18 cellular contexts compared by ENCODE assay signal in the genomic region with DNA sequence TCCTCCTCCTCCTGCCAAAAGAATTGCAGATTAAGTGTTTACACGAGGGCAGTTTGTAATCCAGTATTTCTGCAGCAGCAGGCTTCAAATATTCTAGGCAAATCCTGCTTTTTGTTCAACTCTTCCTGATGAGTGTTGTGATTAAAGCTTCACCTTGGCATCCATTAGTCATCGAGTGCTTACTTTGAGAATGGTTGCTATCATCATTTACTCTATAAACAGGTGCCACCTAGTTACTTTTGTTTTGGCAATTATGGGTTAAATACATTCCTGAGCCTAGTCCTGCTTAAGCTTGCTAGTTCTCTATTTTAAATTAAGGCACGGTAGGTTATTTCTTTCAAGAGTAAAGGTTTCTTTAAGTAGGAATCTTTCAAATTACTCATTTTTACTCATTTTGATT. TPM values are rescaled to one million over a fixed set of nuclear protein-coding genes. Genes with fewer than 3 reads are reported as not detected.
A peak's percentile ranks its signal among the peaks of the same experiment; 100 is the strongest.
DNase-seq lines count a peak whose midpoint lies in the region; ATAC-seq and TF ChIP-seq lines count a peak whose summit lies in the region.
"Had no signal": no experiment of that assay in that cellular context is flagged by ENCODE, and none has a peak within 500 bp of the region (broad histone marks: within the 10 kb centered on the region; RNA-seq: fewer than 3 reads in every experiment).

No MANE protein-coding gene starts in this region.

- intact Hi-C loops in ascending aorta (cut with DNase I): no loop called here

- H3K4me2 ChIP-seq in SK-N-SH: no peak overlapping the region

- H3K27ac ChIP-seq in SK-N-SH (ENCODE audit: low read depth in 2 of 2, low read length in 1 of 2) (no peak overlapping the region), ascending aorta (no peak overlapping the region)
- H3K27ac ChIP-seq: prostate gland, SJCRH30 had no signal

- H3K9ac ChIP-seq in SK-N-SH: no peak overlapping the region

- H3K9me3 ChIP-seq in SK-N-SH: no peaks in the 10 kb centered on the region
- no peaks in the 10 kb centered on the region for H3K9me3 ChIP-seq in ascending aorta
- H3K9me3 ChIP-seq: prostate gland, SJCRH30 had no signal

- DNase-seq in SK-N-SH: no peak
- peak; percentile 64 for DNase-seq in NCI-H69 (lab: John Stamatoyannopoulos, UW)
- peak; percentile 10 for DNase-seq in astrocyte of the spinal cord (ENCODE audit: low read depth, low spot score)
- peak; percentile 25 for DNase-seq in retinal pigment epithelial cell (ENCODE audit: low read depth)
- no peak for DNase-seq in GM10248 (ENCODE audit: extremely low spot score)
- no peak for DNase-seq in ascending aorta (ENCODE audit: low spot score in 2 of 2)
- DNase-seq in inferior parietal cortex (ENCODE audit: extremely low spot score): no peak
- DNase-seq: activated CD8-positive, alpha-beta T cell treated with anti-CD3 and anti-CD28 coated beads, Interleukin-2, amount 10 ng/mL, durations not matched to agents 7 days and 5 days; activated effector memory CD4-positive, alpha-beta T cell treated with anti-CD3 and anti-CD28 coated beads, Interleukin-2, amount 50 U/mL, for 16 hours; aorta; effector CD8-positive, alpha-beta T cell; NCI-H446; SJCRH30; stimulated activated CD4-positive, alpha-beta T cell treated with anti-CD3 and anti-CD28 coated beads, Interleukin-15, amount 100 ng/mL, for 24 hours had no signal

- no peak for TF ChIP-seq CTCF in SK-N-SH (IDR thresholded peaks at IDR 0.05)
- no peak for TF ChIP-seq CTCF in astrocyte of the spinal cord (IDR thresholded peaks at IDR 0.05; ENCODE audit: low read depth, low read length)
- no peak for TF ChIP-seq CTCF in retinal pigment epithelial cell (conservative IDR thresholded peaks at IDR 0.05; ENCODE audit: low read depth, low read length)
- no peak for TF ChIP-seq CTCF in GM10248 (IDR thresholded peaks at IDR 0.05; ENCODE audit: control extremely low read depth, extremely low read depth, low read depth, missing control alignments)
- no peak for TF ChIP-seq CTCF in ascending aorta (IDR thresholded peaks at IDR 0.05)

- no peaks in the 10 kb centered on the region for H3K9me2 ChIP-seq in SK-N-SH

- CTCF ChIA-PET in SK-N-SH (lab: Yijun Ruan, JAX) (interaction anchor here (0.8 kb wide), 1 partner anchor 13 kb away, joined by 3 read pairs; no protein-coding TSS in a partner anchor), GM10248 (lab: Yijun Ruan, JAX) (interaction anchor here (0.9 to 1.4 kb wide), 3 partner anchors 12 to 16 kb away, joined by 3 to 6 read pairs (median 4); no protein-coding TSS in a partner anchor)

- H3K36me3 ChIP-seq in SK-N-SH (replicated peaks in 1 of 2; ENCODE audit: control insufficient read depth in 1 of 2, insufficient read depth in 2 of 2, low read length in 1 of 2) (no peaks in the 10 kb centered on the region), ascending aorta (no peaks in the 10 kb centered on the region)
- H3K36me3 ChIP-seq: prostate gland, SJCRH30 had no signal

- POLR2A ChIA-PET in SK-N-SH (lab: Yijun Ruan, JAX): no interaction called here
- POLR2A ChIA-PET in GM10248 (lab: Yijun Ruan, JAX): no interaction called here

- no peaks in the 10 kb centered on the region; a peak in 2 of 4 replicates for H3K4me1 ChIP-seq in SK-N-SH (ENCODE audit: control insufficient read depth in 1 of 2, insufficient read depth in 2 of 2, low read depth in 1 of 2, low read length in 1 of 2)
- H3K4me1 ChIP-seq in ascending aorta: no peaks in the 10 kb centered on the region
- H3K4me1 ChIP-seq: prostate gland, SJCRH30 had no signal

- peak; percentile 42; the same call in 2 of the 3 replicates for ATAC-seq in SK-N-SH treated with all-trans-retinoic acid at 6 μM for 48 hours
- ATAC-seq: activated CD8-positive, alpha-beta T cell treated with anti-CD3 and anti-CD28 coated beads, Interleukin-2, amount 10 ng/mL, durations not matched to agents 7 days and 5 days had no signal

- no peaks in the 10 kb centered on the region for H4K20me1 ChIP-seq in SK-N-SH (ENCODE audit: insufficient read depth)

- H3K27me3 ChIP-seq in SK-N-SH (ENCODE audit: insufficient read depth) (no peaks in the 10 kb centered on the region), ascending aorta (no peaks in the 10 kb centered on the region)
- H3K27me3 ChIP-seq: SJCRH30 had no signal

- H2AFZ ChIP-seq in SK-N-SH (ENCODE audit: low read depth): no peak overlapping the region; the same call in 1 of the 2 replicates

- TF ChIP-seq EP300 in SK-N-SH (IDR thresholded peaks at IDR 0.05; ENCODE audit: borderline replicate concordance in 1 of 2, low read depth in 1 of 2, low read length in 1 of 2): no peak

- TF ChIP-seq RAD21 in SK-N-SH (IDR thresholded peaks at IDR 0.05; ENCODE audit: low read length): no peak

- peaks cover 34% of the 10 kb centered on the region for H3F3A ChIP-seq in SK-N-SH (replicated peaks; ENCODE audit: insufficient read depth)

- in situ Hi-C loops in astrocyte of the spinal cord (cut with HindIII; ENCODE audit: low sequenced_read_pairs): no loop called here

- 52% methylated on average over 3 of the region's 3 CpGs for WGBS in SK-N-SH (ENCODE audit: low lambda C conversion rate)

- no peaks in the 10 kb centered on the region for H3K79me2 ChIP-seq in SK-N-SH (ENCODE audit: insufficient read depth)

- H3K4me3 ChIP-seq in SK-N-SH (ENCODE audit: low read depth in 2 of 2, low read length in 1 of 2) (no peak overlapping the region), astrocyte of the spinal cord (ENCODE audit: low read depth, low read length) (no peak overlapping the region), retinal pigment epithelial cell (ENCODE audit: low read length) (no peak overlapping the region), ascending aorta (no peak overlapping the region)
- H3K4me3 ChIP-seq: prostate gland, SJCRH30 had no signal

TF ChIP-seq in SK-N-SH treated with all-trans-retinoic acid at 6 μM for 48 hours, 23 proteins besides CTCF, POLR2A, EP300 and RAD21 (continues in another document):
- no peak for TF ChIP-seq POU6F1 (CRISPR knock-in tag; IDR thresholded peaks at IDR 0.05; ENCODE audit: borderline replicate concordance, low read depth)
- TF ChIP-seq SNAI2 (CRISPR knock-in tag; IDR thresholded peaks at IDR 0.05): no peak
- no peak for TF ChIP-seq ZNF70 (CRISPR knock-in tag; IDR thresholded peaks at IDR 0.05)

TF ChIP-seq in SK-N-SH, 30 proteins besides CTCF, POLR2A, EP300 and RAD21:
- TF ChIP-seq, protein P1, sequence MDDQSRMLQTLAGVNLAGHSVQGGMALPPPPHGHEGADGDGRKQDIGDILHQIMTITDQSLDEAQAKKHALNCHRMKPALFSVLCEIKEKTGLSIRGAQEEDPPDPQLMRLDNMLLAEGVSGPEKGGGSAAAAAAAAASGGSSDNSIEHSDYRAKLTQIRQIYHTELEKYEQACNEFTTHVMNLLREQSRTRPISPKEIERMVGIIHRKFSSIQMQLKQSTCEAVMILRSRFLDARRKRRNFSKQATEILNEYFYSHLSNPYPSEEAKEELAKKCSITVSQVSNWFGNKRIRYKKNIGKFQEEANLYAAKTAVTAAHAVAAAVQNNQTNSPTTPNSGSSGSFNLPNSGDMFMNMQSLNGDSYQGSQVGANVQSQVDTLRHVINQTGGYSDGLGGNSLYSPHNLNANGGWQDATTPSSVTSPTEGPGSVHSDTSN (IDR thresholded peaks at IDR 0.05): no peak
- TF ChIP-seq JUND (IDR thresholded peaks at IDR 0.05): no peak
- TF ChIP-seq TEAD4 (IDR thresholded peaks at IDR 0.05; ENCODE audit: borderline replicate concordance, insufficient read depth): no peak
- TF ChIP-seq, protein P2, sequence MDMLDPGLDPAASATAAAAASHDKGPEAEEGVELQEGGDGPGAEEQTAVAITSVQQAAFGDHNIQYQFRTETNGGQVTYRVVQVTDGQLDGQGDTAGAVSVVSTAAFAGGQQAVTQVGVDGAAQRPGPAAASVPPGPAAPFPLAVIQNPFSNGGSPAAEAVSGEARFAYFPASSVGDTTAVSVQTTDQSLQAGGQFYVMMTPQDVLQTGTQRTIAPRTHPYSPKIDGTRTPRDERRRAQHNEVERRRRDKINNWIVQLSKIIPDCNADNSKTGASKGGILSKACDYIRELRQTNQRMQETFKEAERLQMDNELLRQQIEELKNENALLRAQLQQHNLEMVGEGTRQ (IDR thresholded peaks at IDR 0.05; ENCODE audit: borderline replicate concordance, low read depth, low read length): no peak
- no peak for TF ChIP-seq RFX5 (IDR thresholded peaks at IDR 0.05; ENCODE audit: low read length)
- no peak for TF ChIP-seq SMC3 (IDR thresholded peaks at IDR 0.05; ENCODE audit: low read depth, low read length)
- no peak for TF ChIP-seq GATA2 (CRISPR knock-in tag; IDR thresholded peaks at IDR 0.05)

RNA-seq across cellular contexts. Expression of gene PDC, which starts 20.3 kb away (rescaled TPM):
- not detected in 2 replicates for polyA plus RNA-seq in SK-N-SH (2012; rRNA removed)
- polyA plus RNA-seq in SK-N-SH (2012; cell fraction: cytosol; rRNA removed): 0.09 and 0.13 TPM in 2 replicates
- not detected in 2 replicates for polyA plus RNA-seq in SK-N-SH (2012; cell fraction: nucleus; rRNA removed)
- not detected for total RNA-seq in ascending aorta
- total RNA-seq: activated CD8-positive, alpha-beta T cell treated with anti-CD3 and anti-CD28 coated beads, Interleukin-2, amount 10 ng/mL, durations not matched to agents 7 days and 5 days; aorta; H4; prostate gland; SJCRH30; temporal lobe had no signal
- polyA plus RNA-seq: aorta had no signal

Comparison
In these comparisons a context has a peak if more than half of its experiments do, and no peak if none do; other contexts are left out.
1. DNase-seq: peak in NCI-H69 (single experiment), astrocyte of the spinal cord (single experiment) and retinal pigment epithelial cell (single experiment); none in SK-N-SH (single experiment), GM10248 (single experiment), ascending aorta (0 of 2) and inferior parietal cortex (single experiment).